8 cellular contexts compared by ENCODE assay signal in genomic region chr2:131818267-131818666, GRCh38.
DNase-seq lines count a peak whose midpoint lies in the region; ATAC-seq and TF ChIP-seq lines count a peak whose summit lies in the region.
"Not testable (repeated sequence)": the region's sequence is repeated elsewhere in the genome, so short reads cannot be mapped to it uniquely, and the experiment has no call there.

No MANE protein-coding gene starts in this region.

- not testable (repeated sequence) for H3K27me3 Mint-ChIP-seq in natural killer cell treated with Interleukin-12 subunit alpha and Interleukin-12 subunit beta and Interleukin-15 and Interleukin-18, amount 100 ng/mL, for 72 hours; stimulated activated memory B cell treated with anti-CD40 and anti-IgM and Interleukin-4, amounts not matched to agents 10 μg/mL and 1 μg/mL and 100 μg/mL, for 72 hours

- POLR2A ChIA-PET in RWPE1 (lab: Yijun Ruan, JAX; ENCODE audit: low non-redundant PET) = not testable (repeated sequence)

- CTCF ChIA-PET in RWPE1 (lab: Yijun Ruan, JAX) = not testable (repeated sequence)

- H3K23ac ChIP-seq in trophoblast cell (ENCODE audit: low read length) = not testable (repeated sequence)

- not testable (repeated sequence) for H3K9me3 Mint-ChIP-seq in natural killer cell treated with Interleukin-12 subunit alpha and Interleukin-12 subunit beta and Interleukin-15 and Interleukin-18, amount 100 ng/mL, for 72 hours; stimulated activated memory B cell treated with anti-CD40 and anti-IgM and Interleukin-4, amounts not matched to agents 10 μg/mL and 1 μg/mL and 100 μg/mL, for 72 hours

- not testable (repeated sequence) for H4K12ac ChIP-seq in trophoblast cell (ENCODE audit: low read depth, low read length)

- not testable (repeated sequence) for H3K9ac ChIP-seq in trophoblast cell (ENCODE audit: low read length)

- H3K4me3 ChIP-seq in coronary artery; trophoblast cell (ENCODE audit: low read depth, low read length); spleen; upper lobe of right lung; aorta (ENCODE audit: low read length in 2 of 2): not testable (repeated sequence)

- H3K4me1 Mint-ChIP-seq in natural killer cell treated with Interleukin-12 subunit alpha and Interleukin-12 subunit beta and Interleukin-15 and Interleukin-18, amount 100 ng/mL, for 72 hours (ENCODE audit: low read depth in 2 of 2); stimulated activated memory B cell treated with anti-CD40 and anti-IgM and Interleukin-4, amounts not matched to agents 10 μg/mL and 1 μg/mL and 100 μg/mL, for 72 hours: not testable (repeated sequence)

- not testable (repeated sequence) for H3K79me2 ChIP-seq in trophoblast cell (ENCODE audit: control insufficient read depth, insufficient read depth, low read length, poor library complexity)

- not testable (repeated sequence) for H2AK5ac ChIP-seq in trophoblast cell (ENCODE audit: low read length)

- ATAC-seq in natural killer cell treated with Interleukin-12 subunit alpha and Interleukin-12 subunit beta and Interleukin-15 and Interleukin-18, amount 100 ng/mL, for 72 hours = peak; percentile 36 to 38
- peak; percentile 45 for ATAC-seq in stimulated activated memory B cell treated with anti-CD40 and anti-IgM and Interleukin-4, amounts not matched to agents 10 μg/mL and 1 μg/mL and 100 μg/mL, for 72 hours
- ATAC-seq in upper lobe of right lung (peak; percentile 24), aorta (ENCODE audit: low FRiP score) (peak; percentile 11)

- not testable (repeated sequence) for H3K27me3 ChIP-seq in trophoblast cell (ENCODE audit: insufficient read depth, low read length); spleen (replicated peaks in 1 of 7); upper lobe of right lung; aorta (ENCODE audit: control insufficient read depth in 1 of 2, insufficient read depth in 2 of 2, low read length in 1 of 2)

- no CpG with 5 or more reads among the region's 2 CpGs for WGBS in trophoblast cell (ENCODE audit: extremely low coverage, insufficient coverage, insufficient read length)
- WGBS in spleen, 5 donors = 53 to 72% (median 61%) methylated on average over 2 of the region's 2 CpGs; no CpG with 5 or more reads in 2 of the 5 donors
- 64 to 76% methylated on average over 2 of the region's 2 CpGs for WGBS in aorta, 2 donors

- not testable (repeated sequence) for H3K36me3 ChIP-seq in trophoblast cell (ENCODE audit: control insufficient read depth in 1 of 2, insufficient read depth in 2 of 2, low read length in 2 of 2); spleen; upper lobe of right lung; aorta (ENCODE audit: control insufficient read depth in 1 of 2, insufficient read depth in 2 of 2, low read length in 1 of 2)

- not testable (repeated sequence) for H3K4ac ChIP-seq in trophoblast cell (ENCODE audit: low read depth, low read length)

- H3K79me1 ChIP-seq in trophoblast cell (ENCODE audit: low read length) = not testable (repeated sequence)

- H3K4me2 ChIP-seq in trophoblast cell (ENCODE audit: low read length) = not testable (repeated sequence)

- H2BK12ac ChIP-seq in trophoblast cell (ENCODE audit: low read length) = not testable (repeated sequence)

- not testable (repeated sequence) for H2BK5ac ChIP-seq in trophoblast cell (ENCODE audit: low read depth, low read length, poor library complexity)

- TF ChIP-seq CTCF in RWPE1 (conservative IDR thresholded peaks at IDR 0.05; ENCODE audit: low read depth); coronary artery (IDR thresholded peaks at IDR 0.05); spleen (IDR thresholded peaks at IDR 0.05 in 8 of 11, conservative IDR thresholded peaks at IDR 0.05 in 3 of 11); upper lobe of right lung (IDR thresholded peaks at IDR 0.05): not testable (repeated sequence)

- not testable (repeated sequence) for H3K9me3 ChIP-seq in trophoblast cell (ENCODE audit: insufficient read depth, low read depth, low read length); spleen; upper lobe of right lung; aorta (ENCODE audit: control insufficient read depth, low read length)

- H3K18ac ChIP-seq in trophoblast cell (ENCODE audit: low read length) = not testable (repeated sequence)

- not testable (repeated sequence) for H2AFZ ChIP-seq in trophoblast cell (ENCODE audit: insufficient read depth, low read length, poor library complexity)

- peak overlapping the region; percentile 52 for H3K27ac ChIP-seq in RWPE1
- not testable (repeated sequence) for H3K27ac ChIP-seq in coronary artery; trophoblast cell (ENCODE audit: low read depth, low read length); spleen; upper lobe of right lung; aorta (ENCODE audit: low read depth in 1 of 2, low read length in 2 of 2)

- intact Hi-C loops in spleen (cut with DNase I; ENCODE audit: low total_unique reads); upper lobe of right lung (cut with DNase I); aorta (cut with DNase I): not testable (repeated sequence)

- not testable (repeated sequence) for H3K36me3 Mint-ChIP-seq in natural killer cell treated with Interleukin-12 subunit alpha and Interleukin-12 subunit beta and Interleukin-15 and Interleukin-18, amount 100 ng/mL, for 72 hours; stimulated activated memory B cell treated with anti-CD40 and anti-IgM and Interleukin-4, amounts not matched to agents 10 μg/mL and 1 μg/mL and 100 μg/mL, for 72 hours

- not testable (repeated sequence) for DNase-seq in RWPE1 (ENCODE audit: low spot score); natural killer cell treated with Interleukin-12 subunit alpha and Interleukin-12 subunit beta and Interleukin-15 and Interleukin-18, amount 100 ng/mL, for 72 hours (ENCODE audit: low spot score); trophoblast cell
- peak; percentile 38 for DNase-seq in coronary artery (ENCODE audit: low spot score)
- DNase-seq in spleen = peak; percentile 40
- peak; percentile 11 for DNase-seq in upper lobe of right lung
- peak in 1 of 2 donors; percentile 36 for DNase-seq in aorta

- H2BK120ac ChIP-seq in trophoblast cell (ENCODE audit: insufficient read depth, low read length, poor library complexity) = not testable (repeated sequence)

- H4K8ac ChIP-seq in trophoblast cell (ENCODE audit: low read depth, low read length) = not testable (repeated sequence)

- peak overlapping the region; percentile 18 for H4K91ac ChIP-seq in trophoblast cell (ENCODE audit: low read depth, low read length)

- not testable (repeated sequence) for H3K27ac Mint-ChIP-seq in natural killer cell treated with Interleukin-12 subunit alpha and Interleukin-12 subunit beta and Interleukin-15 and Interleukin-18, amount 100 ng/mL, for 72 hours; stimulated activated memory B cell treated with anti-CD40 and anti-IgM and Interleukin-4, amounts not matched to agents 10 μg/mL and 1 μg/mL and 100 μg/mL, for 72 hours

- not testable (repeated sequence) for TF ChIP-seq POLR2A in spleen (IDR thresholded peaks at IDR 0.05)

- H3K4me3 Mint-ChIP-seq in natural killer cell treated with Interleukin-12 subunit alpha and Interleukin-12 subunit beta and Interleukin-15 and Interleukin-18, amount 100 ng/mL, for 72 hours; stimulated activated memory B cell treated with anti-CD40 and anti-IgM and Interleukin-4, amounts not matched to agents 10 μg/mL and 1 μg/mL and 100 μg/mL, for 72 hours: not testable (repeated sequence)

- H3K14ac ChIP-seq in trophoblast cell (ENCODE audit: low read length) = not testable (repeated sequence)

- H3K4me1 ChIP-seq in trophoblast cell (ENCODE audit: control insufficient read depth in 1 of 2, insufficient read depth in 2 of 2, low read length in 2 of 2) = peaks cover 6 to 14% of the 10 kb centered on the region in 2 experiments
- not testable (repeated sequence) for H3K4me1 ChIP-seq in spleen; upper lobe of right lung; aorta (ENCODE audit: control insufficient read depth in 1 of 2, insufficient read depth in 2 of 2, low read length in 2 of 2)
